In genomic region chr5:3654515-3654914, GRCh38 we compare ENCODE assay signal across 29 cellular contexts. TPM values are rescaled to one million over a fixed set of nuclear protein-coding genes. Genes with fewer than 3 reads are reported as not detected.
"Had no signal": no experiment of that assay in that cellular context is flagged by ENCODE, and none has a peak within 500 bp of the region (broad histone marks: within the 10 kb centered on the region; RNA-seq: fewer than 3 reads in every experiment).

No MANE protein-coding gene starts in this region.

- H3K36me3 ChIP-seq: esophagus squamous epithelium, gastrocnemius medialis, heart left ventricle, left lung, lower lobe of right lung had no signal

- H3K36me3 Mint-ChIP-seq: immature natural killer cell, mesothelial cell of epicardium, naive B cell had no signal

- H3K4me1 Mint-ChIP-seq: immature natural killer cell, naive B cell had no signal

- DNase-seq: dermis blood vessel endothelial cell; dorsolateral prefrontal cortex; effector CD4-positive, alpha-beta T cell; effector memory CD4-positive, alpha-beta T cell; erythroblast; esophagus squamous epithelium; foreskin fibroblast; foreskin melanocyte; gastrocnemius medialis; heart left ventricle; hypothalamus; immature natural killer cell; left cardiac atrium; left lung; left ventricle myocardium superior; lower lobe of right lung; mesenchymal stem cell; mucosa of descending colon; naive B cell had no signal

- H3K9me3 ChIP-seq: esophagus squamous epithelium, gastrocnemius medialis, heart left ventricle, left lung, lower lobe of right lung, mucosa of descending colon had no signal

- H3K9me3 Mint-ChIP-seq: mesothelial cell of epicardium had no signal

- H3K4me2 ChIP-seq: hepatocyte had no signal

- FAIRE-seq: colon, endometrium, keratinocyte had no signal

- H3K4me3 Mint-ChIP-seq: immature natural killer cell, mesothelial cell of epicardium, naive B cell had no signal

- H3K27me3 Mint-ChIP-seq: naive B cell had no signal

- H3K27ac Mint-ChIP-seq: immature natural killer cell, mesothelial cell of epicardium, naive B cell had no signal

- H3K4me3 ChIP-seq: coronary artery, dorsolateral prefrontal cortex, esophagus squamous epithelium, gastrocnemius medialis, heart left ventricle, hepatocyte, left lung, lower lobe of right lung, mucosa of descending colon had no signal

- H3K4me1 ChIP-seq: esophagus squamous epithelium, gastrocnemius medialis, heart left ventricle, left lung, lower lobe of right lung had no signal

- H3K27ac ChIP-seq: coronary artery, dorsolateral prefrontal cortex, epithelial cell of prostate, esophagus squamous epithelium, gastrocnemius medialis, heart left ventricle, hepatocyte, left lung, lower lobe of right lung had no signal

- H3K27me3 ChIP-seq: gastrocnemius medialis, hepatocyte, left lung had no signal

RNA-seq across cellular contexts. Expression of gene IRX1, which starts 58.9 kb away (rescaled TPM):
- total RNA-seq: gastrocnemius medialis, left cardiac atrium, left ventricle myocardium superior, lung microvascular endothelial cell, mesenteric fat pad, mucosa of descending colon, myocyte had no signal
- polyA plus RNA-seq: immature natural killer cell had no signal
